In the genomic region with DNA sequence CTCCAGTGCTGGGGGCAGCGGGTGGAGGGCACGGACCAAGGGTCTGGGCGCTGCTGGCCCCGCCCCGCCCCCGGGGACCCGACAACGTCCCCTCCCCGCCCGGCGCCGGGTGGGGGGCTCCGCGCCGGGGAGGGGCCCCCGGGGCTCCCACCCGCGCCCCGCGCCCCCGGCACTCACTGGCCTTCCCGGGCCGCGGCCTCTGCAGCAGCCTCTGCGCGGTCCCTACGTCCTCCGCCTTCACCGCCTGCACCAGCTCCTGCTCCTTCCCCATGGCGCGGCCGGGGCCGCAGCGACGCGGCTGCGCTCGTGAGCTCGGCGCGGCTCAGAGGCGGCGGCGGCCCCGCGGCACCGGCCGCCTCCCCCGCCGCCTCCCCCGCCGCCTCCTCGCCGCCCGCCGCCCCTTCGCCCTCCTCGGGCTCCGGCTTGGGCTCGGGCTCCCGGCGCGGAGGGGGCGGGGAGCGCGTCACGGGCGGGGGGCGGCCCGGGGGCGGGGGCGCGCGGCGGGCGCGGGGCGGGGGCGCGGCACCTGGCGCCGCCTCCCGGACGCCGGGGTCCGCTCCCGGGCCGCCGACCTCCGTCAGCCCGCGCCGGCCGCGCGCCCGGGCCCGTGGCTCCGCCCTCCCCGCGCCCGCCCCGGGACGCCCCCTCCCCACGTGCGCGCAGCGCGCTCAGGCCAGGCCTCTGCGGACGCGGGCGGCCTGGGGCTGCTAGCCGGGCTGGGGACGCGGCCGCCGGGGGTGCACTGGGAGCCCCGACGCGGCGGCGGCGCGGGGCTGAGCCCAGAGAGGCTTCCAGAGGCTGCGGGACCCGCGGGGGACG, we compare ENCODE assay signal across 9 cellular contexts. TPM values are rescaled to one million over a fixed set of nuclear protein-coding genes. Genes with fewer than 3 reads are reported as not detected.
DNase-seq lines count a peak whose midpoint lies in the region; ATAC-seq and TF ChIP-seq lines count a peak whose summit lies in the region.
"Had no signal": no experiment of that assay in that cellular context is flagged by ENCODE, and none has a peak within 500 bp of the region (broad histone marks: within the 10 kb centered on the region; RNA-seq: fewer than 3 reads in every experiment).

A gene with protein sequence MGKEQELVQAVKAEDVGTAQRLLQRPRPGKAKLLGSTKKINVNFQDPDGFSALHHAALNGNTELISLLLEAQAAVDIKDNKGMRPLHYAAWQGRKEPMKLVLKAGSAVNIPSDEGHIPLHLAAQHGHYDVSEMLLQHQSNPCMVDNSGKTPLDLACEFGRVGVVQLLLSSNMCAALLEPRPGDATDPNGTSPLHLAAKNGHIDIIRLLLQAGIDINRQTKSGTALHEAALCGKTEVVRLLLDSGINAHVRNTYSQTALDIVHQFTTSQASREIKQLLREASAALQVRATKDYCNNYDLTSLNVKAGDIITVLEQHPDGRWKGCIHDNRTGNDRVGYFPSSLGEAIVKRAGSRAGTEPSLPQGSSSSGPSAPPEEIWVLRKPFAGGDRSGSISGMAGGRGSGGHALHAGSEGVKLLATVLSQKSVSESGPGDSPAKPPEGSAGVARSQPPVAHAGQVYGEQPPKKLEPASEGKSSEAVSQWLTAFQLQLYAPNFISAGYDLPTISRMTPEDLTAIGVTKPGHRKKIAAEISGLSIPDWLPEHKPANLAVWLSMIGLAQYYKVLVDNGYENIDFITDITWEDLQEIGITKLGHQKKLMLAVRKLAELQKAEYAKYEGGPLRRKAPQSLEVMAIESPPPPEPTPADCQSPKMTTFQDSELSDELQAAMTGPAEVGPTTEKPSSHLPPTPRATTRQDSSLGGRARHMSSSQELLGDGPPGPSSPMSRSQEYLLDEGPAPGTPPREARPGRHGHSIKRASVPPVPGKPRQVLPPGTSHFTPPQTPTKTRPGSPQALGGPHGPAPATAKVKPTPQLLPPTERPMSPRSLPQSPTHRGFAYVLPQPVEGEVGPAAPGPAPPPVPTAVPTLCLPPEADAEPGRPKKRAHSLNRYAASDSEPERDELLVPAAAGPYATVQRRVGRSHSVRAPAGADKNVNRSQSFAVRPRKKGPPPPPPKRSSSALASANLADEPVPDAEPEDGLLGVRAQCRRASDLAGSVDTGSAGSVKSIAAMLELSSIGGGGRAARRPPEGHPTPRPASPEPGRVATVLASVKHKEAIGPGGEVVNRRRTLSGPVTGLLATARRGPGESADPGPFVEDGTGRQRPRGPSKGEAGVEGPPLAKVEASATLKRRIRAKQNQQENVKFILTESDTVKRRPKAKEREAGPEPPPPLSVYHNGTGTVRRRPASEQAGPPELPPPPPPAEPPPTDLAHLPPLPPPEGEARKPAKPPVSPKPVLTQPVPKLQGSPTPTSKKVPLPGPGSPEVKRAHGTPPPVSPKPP (N-terminal part only) (minus strand): TSS at position 444 of the 819 bp plus-strand sequence. CDS start 173 bp downstream, at position 271.

- H3K27me3 ChIP-seq in Loucy (ENCODE audit: insufficient read depth, low read length, poor library complexity, severe bottlenecking) (no peaks in the 10 kb centered on the region), neural cell (ENCODE audit: insufficient read depth, low read depth, low read length) (peaks cover 3% of the 10 kb centered on the region)

- no peaks in the 10 kb centered on the region for H3K4me1 ChIP-seq in Loucy (ENCODE audit: insufficient read depth, low read length, poor library complexity, severe bottlenecking)

- no peak within 1 kb of the TSS for H3K27ac ChIP-seq in neural cell (ENCODE audit: low read length)
- H3K27ac ChIP-seq: SJSA1 had no signal

- H3F3A ChIP-seq in Loucy (ENCODE audit: low read depth) (no peaks in the 10 kb centered on the region), neural cell (ENCODE audit: insufficient read depth, low read length, poor library complexity, severe bottlenecking) (no peaks in the 10 kb centered on the region)

- H3K4me2 ChIP-seq in Loucy (ENCODE audit: low read depth, low read length, poor library complexity, severe bottlenecking) (peak within 1 kb of the TSS; percentile 54), neural cell (ENCODE audit: low read length) (peak within 1 kb of the TSS; percentile 80)

- ATAC-seq in GM21367 (IDR thresholded peaks at IDR 0.05; ENCODE audit: unreplicated experiment) (no peak), HG03139 (IDR thresholded peaks at IDR 0.05; ENCODE audit: unreplicated experiment) (no peak)

- peaks cover 4% of the 10 kb centered on the region for H3K4me1 Mint-ChIP-seq in chondrocyte (ENCODE audit: low read depth)

- H3K79me2 ChIP-seq in Loucy (ENCODE audit: insufficient read depth, low read length) (no peaks in the 10 kb centered on the region), neural cell (replicated peaks; ENCODE audit: insufficient read depth, low read length) (peaks cover 2% of the 10 kb centered on the region)

- TF ChIP-seq EP300 in neural cell (conservative IDR thresholded peaks at IDR 0.05; ENCODE audit: poor library complexity, severe bottlenecking), result no peak

- no peaks in the 10 kb centered on the region for H3K9me3 ChIP-seq in Loucy (ENCODE audit: insufficient read depth, low read depth, low read length)
- H3K9me3 ChIP-seq in neural cell (ENCODE audit: low read length), result no peaks in the 10 kb centered on the region
- H3K9me3 ChIP-seq: SJSA1 had no signal

- no peaks in the 10 kb centered on the region for H3K9me3 Mint-ChIP-seq in chondrocyte (ENCODE audit: low read depth)

- no peaks in the 10 kb centered on the region for H3K36me3 Mint-ChIP-seq in chondrocyte (ENCODE audit: low read depth)

- H3K4me3 ChIP-seq in Loucy (ENCODE audit: low read length, poor library complexity, severe bottlenecking) (peak within 1 kb of the TSS; percentile 44), neural cell (ENCODE audit: low read length) (peak within 1 kb of the TSS; percentile 76)
- H3K4me3 ChIP-seq: SJSA1 had no signal

- H3K27ac Mint-ChIP-seq in chondrocyte (ENCODE audit: unreplicated experiment), result no peak within 1 kb of the TSS

- peak within 1 kb of the TSS; percentile 53 for H3K4me3 Mint-ChIP-seq in chondrocyte (ENCODE audit: unreplicated experiment)

- H4K20me1 ChIP-seq in Loucy (ENCODE audit: insufficient read depth, low read length, poor library complexity, severe bottlenecking), result no peaks in the 10 kb centered on the region
- H4K20me1 ChIP-seq in neural cell (ENCODE audit: insufficient read depth), result no peaks in the 10 kb centered on the region

- no peak within 1 kb of the TSS for H2AFZ ChIP-seq in Loucy (ENCODE audit: low read length)
- H2AFZ ChIP-seq in neural cell (ENCODE audit: low read depth, low read length), result no peak within 1 kb of the TSS

- H3K9me2 ChIP-seq in Loucy (replicated peaks; ENCODE audit: low read depth, low read length), result no peaks in the 10 kb centered on the region
- H3K9me2 ChIP-seq in neural cell (ENCODE audit: insufficient read depth, low read length), result no peaks in the 10 kb centered on the region

- TF ChIP-seq CTCF in Loucy (conservative IDR thresholded peaks at IDR 0.05; ENCODE audit: low read length), result no peak
- no peak for TF ChIP-seq CTCF in chondrocyte (IDR thresholded peaks at IDR 0.05)
- TF ChIP-seq CTCF in neural cell (IDR thresholded peaks at IDR 0.05; ENCODE audit: poor library complexity, severe bottlenecking), result no peak

- H3K36me3 ChIP-seq in Loucy (ENCODE audit: insufficient read depth, low read length) (no peaks in the 10 kb centered on the region), neural cell (ENCODE audit: insufficient read depth, low read length) (no peaks in the 10 kb centered on the region)
- H3K36me3 ChIP-seq: SJSA1 had no signal

- H3K27me3 Mint-ChIP-seq in chondrocyte (ENCODE audit: low read depth), result peaks cover 7% of the 10 kb centered on the region

- no peak for TF ChIP-seq RAD21 in neural cell (conservative IDR thresholded peaks at IDR 0.05)

- peak; percentile 81 for DNase-seq in D341Med (ENCODE audit: low spot score)
- no peak for DNase-seq in chondrocyte (ENCODE audit: low spot score)
- no peak for DNase-seq in stimulated activated CD4-positive, alpha-beta T cell treated with anti-CD3 and anti-CD28 coated beads, Interleukin-4, amount 100 ng/mL, for 4 hours
- no peak for DNase-seq in DMS153 (lab: John Stamatoyannopoulos, UW)

- H3K9ac ChIP-seq in Loucy (ENCODE audit: low read depth, low read length, poor library complexity, severe bottlenecking) (no peak within 1 kb of the TSS), neural cell (ENCODE audit: low read length) (peak within 1 kb of the TSS; percentile 73)

TF ChIP-seq in neural cell, 6 proteins besides CTCF, POLR2A, EP300 and RAD21:
- TF ChIP-seq MXI1 (conservative IDR thresholded peaks at IDR 0.05; ENCODE audit: poor library complexity, severe bottlenecking) (no peak), SMC3 (conservative IDR thresholded peaks at IDR 0.05; ENCODE audit: poor library complexity) (no peak), TAF1 (IDR thresholded peaks at IDR 0.05; ENCODE audit: low read depth) (no peak), POLR2AphosphoS5 (IDR thresholded peaks at IDR 0.05) (no peak), EZH2 (IDR thresholded peaks at IDR 0.05; ENCODE audit: borderline replicate concordance, insufficient read depth, low read length, poor library complexity, severe bottlenecking) (no peak)
- TF ChIP-seq, protein P1, sequence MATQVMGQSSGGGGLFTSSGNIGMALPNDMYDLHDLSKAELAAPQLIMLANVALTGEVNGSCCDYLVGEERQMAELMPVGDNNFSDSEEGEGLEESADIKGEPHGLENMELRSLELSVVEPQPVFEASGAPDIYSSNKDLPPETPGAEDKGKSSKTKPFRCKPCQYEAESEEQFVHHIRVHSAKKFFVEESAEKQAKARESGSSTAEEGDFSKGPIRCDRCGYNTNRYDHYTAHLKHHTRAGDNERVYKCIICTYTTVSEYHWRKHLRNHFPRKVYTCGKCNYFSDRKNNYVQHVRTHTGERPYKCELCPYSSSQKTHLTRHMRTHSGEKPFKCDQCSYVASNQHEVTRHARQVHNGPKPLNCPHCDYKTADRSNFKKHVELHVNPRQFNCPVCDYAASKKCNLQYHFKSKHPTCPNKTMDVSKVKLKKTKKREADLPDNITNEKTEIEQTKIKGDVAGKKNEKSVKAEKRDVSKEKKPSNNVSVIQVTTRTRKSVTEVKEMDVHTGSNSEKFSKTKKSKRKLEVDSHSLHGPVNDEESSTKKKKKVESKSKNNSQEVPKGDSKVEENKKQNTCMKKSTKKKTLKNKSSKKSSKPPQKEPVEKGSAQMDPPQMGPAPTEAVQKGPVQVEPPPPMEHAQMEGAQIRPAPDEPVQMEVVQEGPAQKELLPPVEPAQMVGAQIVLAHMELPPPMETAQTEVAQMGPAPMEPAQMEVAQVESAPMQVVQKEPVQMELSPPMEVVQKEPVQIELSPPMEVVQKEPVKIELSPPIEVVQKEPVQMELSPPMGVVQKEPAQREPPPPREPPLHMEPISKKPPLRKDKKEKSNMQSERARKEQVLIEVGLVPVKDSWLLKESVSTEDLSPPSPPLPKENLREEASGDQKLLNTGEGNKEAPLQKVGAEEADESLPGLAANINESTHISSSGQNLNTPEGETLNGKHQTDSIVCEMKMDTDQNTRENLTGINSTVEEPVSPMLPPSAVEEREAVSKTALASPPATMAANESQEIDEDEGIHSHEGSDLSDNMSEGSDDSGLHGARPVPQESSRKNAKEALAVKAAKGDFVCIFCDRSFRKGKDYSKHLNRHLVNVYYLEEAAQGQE (IDR thresholded peaks at IDR 0.05; ENCODE audit: borderline replicate concordance), result no peak

RNA-seq across cellular contexts. Expression of the gene that starts here (rescaled TPM):
- total RNA-seq in chondrocyte, result 1.3 to 3.6 TPM (median 2.3 TPM) in 3 replicates
- 10.3 and 12.3 TPM in 2 replicates for polyA plus RNA-seq in neural cell
- 16.8 and 31.2 TPM in 2 replicates for polyA minus RNA-seq in neural cell
- total RNA-seq: SJSA1 had no signal
